In the genomic region with DNA sequence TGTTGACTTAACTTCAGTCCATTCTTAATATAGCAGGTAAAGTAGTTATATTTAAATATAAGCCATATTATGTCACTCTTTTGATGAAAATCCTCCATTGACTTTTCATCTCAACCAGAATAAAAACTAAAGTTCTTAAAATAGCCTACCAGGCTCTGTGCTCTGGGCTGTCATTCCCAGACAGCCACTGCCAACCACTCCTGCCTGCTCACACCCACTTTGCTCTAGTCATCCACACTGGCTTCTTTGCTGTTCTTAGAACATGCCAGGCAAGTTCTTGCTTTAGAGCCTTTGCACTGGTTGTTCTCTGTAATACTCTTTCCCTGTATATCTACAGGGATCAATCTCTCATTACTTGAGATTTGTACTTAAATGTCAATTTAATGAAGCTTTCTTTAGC, we compare ENCODE assay signal across 14 cellular contexts.
DNase-seq lines count a peak whose midpoint lies in the region; TF ChIP-seq lines count a peak whose summit lies in the region.
"Had no signal": no experiment of that assay in that cellular context is flagged by ENCODE, and none has a peak within 500 bp of the region (broad histone marks: within the 10 kb centered on the region; RNA-seq: fewer than 3 reads in every experiment).

No MANE protein-coding gene starts in this region.

- CTCF ChIA-PET in activated naive CD4-positive, alpha-beta T cell treated with anti-CD3 and anti-CD28 coated beads for 36 hours (lab: Charles Lee): no interaction called here

- no peaks in the 10 kb centered on the region for H3K9me3 Mint-ChIP-seq in activated naive CD4-positive, alpha-beta T cell treated with anti-CD3 and anti-CD28 coated beads, Interleukin-2, amount 50 U/mL, for 24 hours
- no peaks in the 10 kb centered on the region for H3K9me3 Mint-ChIP-seq in activated naive CD4-positive, alpha-beta T cell treated with anti-CD3 and anti-CD28 coated beads for 36 hours
- H3K9me3 Mint-ChIP-seq in chondrocyte (ENCODE audit: low read depth): no peaks in the 10 kb centered on the region
- H3K9me3 Mint-ChIP-seq: activated CD4-positive, alpha-beta T cell treated with anti-CD3 and anti-CD28 coated beads, Interleukin-2, amount 10 ng/mL, durations not matched to agents 7 days and 5 days had no signal

- no peak for DNase-seq in activated naive CD4-positive, alpha-beta T cell treated with anti-CD3 and anti-CD28 coated beads for 36 hours
- DNase-seq in chondrocyte (ENCODE audit: low spot score) (no peak), middle frontal gyrus (ENCODE audit: extremely low spot score, low spot score) (peak; percentile 4), tibial artery (peak; percentile 40 to 75), germinal center (ENCODE audit: low spot score) (no peak), NCI-H345 treated with DMSO at 0.1 percent for 48 hours (lab: John Stamatoyannopoulos, UW; ENCODE audit: unreplicated experiment) (no peak)
- no peak for DNase-seq in stimulated activated CD4-positive, alpha-beta T cell treated with anti-CD3 and anti-CD28 coated beads, Interleukin-15, amount 100 ng/mL, for 24 hours
- DNase-seq: activated CD4-positive, alpha-beta T cell treated with anti-CD3 and anti-CD28 coated beads, Interleukin-2, amount 10 ng/mL, durations not matched to agents 7 days and 5 days; effector memory CD4-positive, alpha-beta T cell; left colon; PC-9; T-helper 2 cell; upper lobe of left lung had no signal

- no peaks in the 10 kb centered on the region for H3K27me3 Mint-ChIP-seq in activated naive CD4-positive, alpha-beta T cell treated with anti-CD3 and anti-CD28 coated beads, Interleukin-2, amount 50 U/mL, for 24 hours
- no peaks in the 10 kb centered on the region for H3K27me3 Mint-ChIP-seq in activated naive CD4-positive, alpha-beta T cell treated with anti-CD3 and anti-CD28 coated beads for 36 hours (ENCODE audit: low read depth)
- H3K27me3 Mint-ChIP-seq in chondrocyte (ENCODE audit: low read depth): no peaks in the 10 kb centered on the region
- H3K27me3 Mint-ChIP-seq: activated CD4-positive, alpha-beta T cell treated with anti-CD3 and anti-CD28 coated beads, Interleukin-2, amount 10 ng/mL, durations not matched to agents 7 days and 5 days had no signal

- no peak for TF ChIP-seq CTCF in chondrocyte (IDR thresholded peaks at IDR 0.05)
- no peak for TF ChIP-seq CTCF in tibial artery (IDR thresholded peaks at IDR 0.05)

- H3K4me1 ChIP-seq in tibial artery: peaks cover 0 to 79% (median 21%) of the 10 kb centered on the region in 4 donors

- intact Hi-C loops in activated naive CD4-positive, alpha-beta T cell treated with anti-CD3 and anti-CD28 coated beads for 36 hours (cut with micrococcal nuclease): no loop called here
- intact Hi-C loops in tibial artery (cut with DNase I; ENCODE audit: low total_unique reads): loop anchor here (5.0 kb wide), 1 partner anchor 77 kb away; no protein-coding TSS in a partner anchor

- peak overlapping the region; percentile 45 to 55 for H3K27ac ChIP-seq in tibial artery
- H3K27ac ChIP-seq: PC-9, upper lobe of left lung had no signal

- peaks cover 11% of the 10 kb centered on the region for H3K36me3 Mint-ChIP-seq in activated naive CD4-positive, alpha-beta T cell treated with anti-CD3 and anti-CD28 coated beads, Interleukin-2, amount 50 U/mL, for 24 hours
- H3K36me3 Mint-ChIP-seq in activated naive CD4-positive, alpha-beta T cell treated with anti-CD3 and anti-CD28 coated beads for 36 hours (ENCODE audit: low read depth): peaks cover 4% of the 10 kb centered on the region
- peaks cover 4% of the 10 kb centered on the region for H3K36me3 Mint-ChIP-seq in chondrocyte (ENCODE audit: low read depth)

- H3K4me3 Mint-ChIP-seq in activated naive CD4-positive, alpha-beta T cell treated with anti-CD3 and anti-CD28 coated beads, Interleukin-2, amount 50 U/mL, for 24 hours: no peak overlapping the region
- no peak overlapping the region for H3K4me3 Mint-ChIP-seq in activated naive CD4-positive, alpha-beta T cell treated with anti-CD3 and anti-CD28 coated beads for 36 hours
- H3K4me3 Mint-ChIP-seq in chondrocyte (ENCODE audit: unreplicated experiment): no peak overlapping the region
- H3K4me3 Mint-ChIP-seq: activated CD4-positive, alpha-beta T cell treated with anti-CD3 and anti-CD28 coated beads, Interleukin-2, amount 10 ng/mL, durations not matched to agents 7 days and 5 days had no signal

- no peaks in the 10 kb centered on the region for H3K9me3 ChIP-seq in tibial artery
- H3K9me3 ChIP-seq: upper lobe of left lung had no signal

- no peaks in the 10 kb centered on the region for H3K27me3 ChIP-seq in tibial artery
- H3K27me3 ChIP-seq: upper lobe of left lung had no signal

- H3K4me1 Mint-ChIP-seq in activated naive CD4-positive, alpha-beta T cell treated with anti-CD3 and anti-CD28 coated beads, Interleukin-2, amount 50 U/mL, for 24 hours: peaks cover 62% of the 10 kb centered on the region
- H3K4me1 Mint-ChIP-seq in activated naive CD4-positive, alpha-beta T cell treated with anti-CD3 and anti-CD28 coated beads for 36 hours (ENCODE audit: low read depth): peaks cover 37% of the 10 kb centered on the region
- peaks cover 52% of the 10 kb centered on the region for H3K4me1 Mint-ChIP-seq in chondrocyte (ENCODE audit: low read depth)

- peak overlapping the region; percentile 8 for H3K27ac Mint-ChIP-seq in activated naive CD4-positive, alpha-beta T cell treated with anti-CD3 and anti-CD28 coated beads, Interleukin-2, amount 50 U/mL, for 24 hours
- H3K27ac Mint-ChIP-seq in activated naive CD4-positive, alpha-beta T cell treated with anti-CD3 and anti-CD28 coated beads for 36 hours: no peak overlapping the region
- peak overlapping the region; percentile 35 for H3K27ac Mint-ChIP-seq in chondrocyte (ENCODE audit: unreplicated experiment)
- H3K27ac Mint-ChIP-seq: activated CD4-positive, alpha-beta T cell treated with anti-CD3 and anti-CD28 coated beads, Interleukin-2, amount 10 ng/mL, durations not matched to agents 7 days and 5 days had no signal

- no peaks in the 10 kb centered on the region for H3K36me3 ChIP-seq in tibial artery
- H3K36me3 ChIP-seq: upper lobe of left lung had no signal

- H3K4me3 ChIP-seq in tibial artery: no peak overlapping the region
- H3K4me3 ChIP-seq: PC-9, upper lobe of left lung had no signal

Comparison
In these comparisons a context has a peak if more than half of its experiments do, and no peak if none do; other contexts are left out.
1. DNase-seq: peak in middle frontal gyrus (single experiment) and tibial artery (2 of 2); none in activated naive CD4-positive, alpha-beta T cell treated with anti-CD3 and anti-CD28 coated beads for 36 hours (single experiment), chondrocyte (single experiment), stimulated activated CD4-positive, alpha-beta T cell treated with anti-CD3 and anti-CD28 coated beads, Interleukin-15, amount 100 ng/mL, for 24 hours (single experiment), germinal center (single experiment) and NCI-H345 treated with DMSO at 0.1 percent for 48 hours (single experiment).